In the genomic region with DNA sequence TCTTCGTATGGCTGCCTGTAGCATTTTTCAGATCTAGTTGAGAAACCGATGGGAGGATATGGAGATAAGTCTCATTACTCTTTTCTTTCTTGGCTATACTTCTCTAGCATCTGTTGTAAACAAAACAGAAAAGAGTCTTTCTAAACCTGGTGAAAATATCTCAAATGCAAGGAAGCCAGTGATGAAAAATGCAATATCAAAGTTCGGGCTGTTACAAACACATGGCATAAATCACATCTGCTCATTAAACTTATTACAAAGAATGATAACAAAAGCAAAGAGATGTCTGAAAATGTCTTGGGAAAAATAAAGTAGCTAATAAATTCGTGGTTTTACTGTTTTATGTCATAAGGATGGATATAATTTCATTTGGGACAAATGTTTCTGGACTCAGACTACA, we compare ENCODE assay signal across 23 cellular contexts.
DNase-seq lines count a peak whose midpoint lies in the region; ATAC-seq and TF ChIP-seq lines count a peak whose summit lies in the region.
"Had no signal": no experiment of that assay in that cellular context is flagged by ENCODE, and none has a peak within 500 bp of the region (broad histone marks: within the 10 kb centered on the region; RNA-seq: fewer than 3 reads in every experiment).

No MANE protein-coding gene starts in this region.

- peak overlapping the region; percentile 27 to 41 for H3K27ac ChIP-seq in uterus
- H3K27ac ChIP-seq: 22Rv1; A549; BLaER1 treated with 17β-estradiol and CSF1 and Interleukin-3, amounts not matched to agents 10 nM and 100 nM had no signal

- peaks cover 21% of the 10 kb centered on the region for H3K9me3 Mint-ChIP-seq in MCF 10A (ENCODE audit: unreplicated experiment)

- no peak overlapping the region for H3K27ac Mint-ChIP-seq in MCF 10A (ENCODE audit: low read depth, unreplicated experiment)
- H3K27ac Mint-ChIP-seq: B cell; CD8-positive, alpha-beta T cell; HFFc6; IgD-negative memory B cell had no signal

- DNase-seq in AG10803 (ENCODE audit: low read depth) (peak; percentile 82), amniotic epithelial cell (ENCODE audit: low read depth) (peak; percentile 31), fibroblast of villous mesenchyme (ENCODE audit: low read depth) (peak; percentile 80), uterus (no peak), COLO829 (ENCODE audit: low spot score) (no peak), MCF 10A (ENCODE audit: unreplicated experiment) (no peak)
- DNase-seq: CD8-positive, alpha-beta T cell; COR-L47; DMS 273 treated with DMSO at 0.1 percent for 48 hours; DMS53; DND-41; EL; GOT3; H7; HFFc6; KBM-7 had no signal

- no peak overlapping the region for H3K4me3 ChIP-seq in AG10803 (ENCODE audit: low read length)
- H3K4me3 ChIP-seq in fibroblast of villous mesenchyme (ENCODE audit: low read depth, low read length) = no peak overlapping the region
- H3K4me3 ChIP-seq in uterus = no peak overlapping the region
- H3K4me3 ChIP-seq: A549; BLaER1 treated with 17β-estradiol and CSF1 and Interleukin-3, amounts not matched to agents 10 nM and 100 nM had no signal

- intact Hi-C loops in uterus (cut with DNase I; ENCODE audit: low total_unique reads) (no loop called here), MCF 10A (cut with micrococcal nuclease) (no loop called here)

- H3K27me3 Mint-ChIP-seq in MCF 10A (ENCODE audit: insufficient read depth, unreplicated experiment) = no peaks in the 10 kb centered on the region
- H3K27me3 Mint-ChIP-seq: B cell, IgD-negative memory B cell had no signal

- no peak for ATAC-seq in GM18868 (IDR thresholded peaks at IDR 0.05; ENCODE audit: unreplicated experiment)
- ATAC-seq: A549; CD8-positive, alpha-beta T cell; HCT116 had no signal

- no peak for TF ChIP-seq POLR2A in uterus (IDR thresholded peaks at IDR 0.05)

- POLR2A ChIA-PET in MCF 10A (lab: Yijun Ruan, JAX) = no interaction called here

- BruUV-seq in MCF 10A (replicated peaks; lab: Mats Ljungman, UMichigan) = no TSS peak

- no peaks in the 10 kb centered on the region for H3K36me3 Mint-ChIP-seq in MCF 10A (ENCODE audit: insufficient read depth, unreplicated experiment)

- no peaks in the 10 kb centered on the region for H3K27me3 ChIP-seq in uterus
- H3K27me3 ChIP-seq: BLaER1 treated with 17β-estradiol and CSF1 and Interleukin-3, amounts not matched to agents 10 nM and 100 nM had no signal

- no peaks in the 10 kb centered on the region for H3K4me1 Mint-ChIP-seq in MCF 10A (ENCODE audit: insufficient read depth, unreplicated experiment)
- H3K4me1 Mint-ChIP-seq: B cell, IgD-negative memory B cell had no signal

- TF ChIP-seq CTCF in AG10803 (conservative IDR thresholded peaks at IDR 0.05; ENCODE audit: low read length) (no peak), fibroblast of villous mesenchyme (IDR thresholded peaks at IDR 0.05; ENCODE audit: insufficient read depth, low read depth, low read length) (no peak), uterus (IDR thresholded peaks at IDR 0.05) (no peak), MCF 10A (IDR thresholded peaks at IDR 0.05; ENCODE audit: unreplicated experiment) (no peak)

- no peaks in the 10 kb centered on the region for H3K9me3 ChIP-seq in uterus

- H3K4me1 ChIP-seq in uterus = no peaks in the 10 kb centered on the region
- H3K4me1 ChIP-seq: BLaER1 treated with 17β-estradiol and CSF1 and Interleukin-3, amounts not matched to agents 10 nM and 100 nM had no signal

- CTCF ChIA-PET in MCF 10A (lab: Yijun Ruan, JAX) = interaction anchor here (0.6 kb wide), 1 partner anchor 1187 kb away, joined by 3 read pairs; no protein-coding TSS in a partner anchor

- no peak overlapping the region for H3K4me3 Mint-ChIP-seq in MCF 10A (ENCODE audit: unreplicated experiment)
- H3K4me3 Mint-ChIP-seq: B cell; CD8-positive, alpha-beta T cell; HFFc6; IgD-negative memory B cell had no signal

- H3K36me3 ChIP-seq in uterus = no peaks in the 10 kb centered on the region
- H3K36me3 ChIP-seq: BLaER1 treated with 17β-estradiol and CSF1 and Interleukin-3, amounts not matched to agents 10 nM and 100 nM had no signal

Comparison
In these comparisons a context has a peak if more than half of its experiments do, and no peak if none do; other contexts are left out.
1. DNase-seq: peak in AG10803 (single experiment), amniotic epithelial cell (single experiment) and fibroblast of villous mesenchyme (single experiment); none in uterus (0 of 2), COLO829 (single experiment) and MCF 10A (single experiment).